1 cellular context compared by ENCODE assay signal in the genomic region with DNA sequence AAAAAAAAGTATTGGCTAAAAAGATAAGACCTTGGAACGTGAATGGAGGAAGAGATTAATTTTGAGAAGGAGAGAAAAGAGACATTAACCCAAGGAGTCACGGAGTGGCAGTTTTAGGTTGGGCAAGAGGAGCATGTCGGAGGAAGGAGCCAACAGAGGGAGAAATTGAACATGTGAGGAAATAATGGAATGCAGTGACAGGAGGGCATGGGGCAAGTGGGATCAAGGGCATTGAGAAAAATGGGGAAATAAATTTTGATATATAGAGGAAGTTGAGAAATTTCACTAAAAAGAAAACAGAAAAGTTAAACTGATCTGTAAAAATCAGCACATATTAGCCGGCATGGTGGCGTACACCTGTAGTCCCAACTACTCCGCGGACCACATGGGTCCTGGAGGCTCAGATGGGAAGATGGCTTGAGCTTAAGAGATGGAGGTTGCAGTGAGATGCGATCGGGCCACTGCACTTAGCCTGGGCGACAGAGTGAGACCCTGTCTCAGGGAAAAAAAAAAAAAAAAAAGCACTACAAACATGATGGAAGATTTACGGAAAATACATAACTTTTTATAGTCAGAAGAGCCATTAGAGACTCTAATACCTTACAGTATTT.
TF ChIP-seq lines count a peak whose summit lies in the region.

No MANE protein-coding gene starts in this region.

TF ChIP-seq in GM23338, 12 proteins besides CTCF, POLR2A, EP300 and RAD21 (continued from another document):
- TF ChIP-seq, protein P1, sequence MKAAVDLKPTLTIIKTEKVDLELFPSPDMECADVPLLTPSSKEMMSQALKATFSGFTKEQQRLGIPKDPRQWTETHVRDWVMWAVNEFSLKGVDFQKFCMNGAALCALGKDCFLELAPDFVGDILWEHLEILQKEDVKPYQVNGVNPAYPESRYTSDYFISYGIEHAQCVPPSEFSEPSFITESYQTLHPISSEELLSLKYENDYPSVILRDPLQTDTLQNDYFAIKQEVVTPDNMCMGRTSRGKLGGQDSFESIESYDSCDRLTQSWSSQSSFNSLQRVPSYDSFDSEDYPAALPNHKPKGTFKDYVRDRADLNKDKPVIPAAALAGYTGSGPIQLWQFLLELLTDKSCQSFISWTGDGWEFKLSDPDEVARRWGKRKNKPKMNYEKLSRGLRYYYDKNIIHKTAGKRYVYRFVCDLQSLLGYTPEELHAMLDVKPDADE (IDR thresholded peaks at IDR 0.05), result no peak
- TF ChIP-seq STAT1 (IDR thresholded peaks at IDR 0.05; ENCODE audit: unreplicated experiment) (no peak), ZNF114 (CRISPR knock-in tag; IDR thresholded peaks at IDR 0.05) (no peak), POLR2AphosphoS5 (IDR thresholded peaks at IDR 0.05; ENCODE audit: low read depth) (no peak)
